In genomic region chr1:43119928-43120586, GRCh38 we compare ENCODE assay signal across 9 cellular contexts. TPM values are rescaled to one million over a fixed set of nuclear protein-coding genes. Genes with fewer than 3 reads are reported as not detected.
DNase-seq lines count a peak whose midpoint lies in the region; TF ChIP-seq lines count a peak whose summit lies in the region.
"Not testable (repeated sequence)": the region's sequence is repeated elsewhere in the genome, so short reads cannot be mapped to it uniquely, and the experiment has no call there.
"Had no signal": no experiment of that assay in that cellular context is flagged by ENCODE, and none has a peak within 500 bp of the region (broad histone marks: within the 10 kb centered on the region; RNA-seq: fewer than 3 reads in every experiment).

No MANE protein-coding gene starts in this region.

- H3K9me3 ChIP-seq in ectodermal cell (ENCODE audit: control insufficient read depth, low read length); iPS-18c (ENCODE audit: control insufficient read depth, insufficient read depth, low read length); neuron (ENCODE audit: low read length): not testable (repeated sequence)

- not testable (repeated sequence) for H3K4me1 ChIP-seq in ectodermal cell (ENCODE audit: control insufficient read depth, insufficient read depth, low read length); neuron (ENCODE audit: insufficient read depth, low read length)

- H3K4me3 ChIP-seq in ectodermal cell (ENCODE audit: insufficient read depth, low read depth, low read length) (peak overlapping the region; percentile 28), iPS-18c (ENCODE audit: insufficient read depth, low read depth, low read length) (peak overlapping the region; percentile 38; the same call in 1 of the 2 replicates), neuron (ENCODE audit: low read length) (peak overlapping the region; percentile 69)

- not testable (repeated sequence) for H3K9me3 Mint-ChIP-seq in activated CD4-positive, alpha-beta T cell treated with anti-CD3 and anti-CD28 coated beads, Interleukin-2, amount 10 ng/mL, durations not matched to agents 24 days and 14 days

- H3K27ac ChIP-seq in C4-2B, result peak overlapping the region; percentile 65
- H3K27ac ChIP-seq in ectodermal cell (ENCODE audit: insufficient read depth, low read depth, low read length, poor library complexity, severe bottlenecking), result not testable (repeated sequence)

- peak overlapping the region; percentile 75 for H2AFZ ChIP-seq in neuron (ENCODE audit: low read depth, low read length)

- CTCF ChIA-PET in HEK293T (lab: Yijun Ruan, JAX), result not testable (repeated sequence)

- H3K4me1 Mint-ChIP-seq in activated CD4-positive, alpha-beta T cell treated with anti-CD3 and anti-CD28 coated beads, Interleukin-2, amount 10 ng/mL, durations not matched to agents 24 days and 14 days, result not testable (repeated sequence)

- H3K36me3 Mint-ChIP-seq in activated CD4-positive, alpha-beta T cell treated with anti-CD3 and anti-CD28 coated beads, Interleukin-2, amount 10 ng/mL, durations not matched to agents 24 days and 14 days (ENCODE audit: low read depth), result not testable (repeated sequence)

- not testable (repeated sequence) for TF ChIP-seq CTCF in C4-2B (conservative IDR thresholded peaks at IDR 0.05)

- peak overlapping the region; percentile 15 for H3K4me3 Mint-ChIP-seq in activated CD4-positive, alpha-beta T cell treated with anti-CD3 and anti-CD28 coated beads, Interleukin-2, amount 10 ng/mL, durations not matched to agents 24 days and 14 days

- H3K27me3 ChIP-seq in ectodermal cell (ENCODE audit: control insufficient read depth, insufficient read depth, low read length, poor library complexity, severe bottlenecking); neuron (ENCODE audit: insufficient read depth, low read length): not testable (repeated sequence)

- not testable (repeated sequence) for DNase-seq in HEK293T (ENCODE audit: extremely low spot score); activated CD4-positive, alpha-beta T cell treated with anti-CD3 and anti-CD28 coated beads, Interleukin-2, amount 10 ng/mL, durations not matched to agents 24 days and 14 days
- DNase-seq in NCI-H1694 treated with DMSO at 0.1 percent for 48 hours (lab: John Stamatoyannopoulos, UW) (peak; percentile 19), NCI-H748 (lab: John Stamatoyannopoulos, UW; ENCODE audit: unreplicated experiment) (peak; percentile 95)

- WGBS in ectodermal cell, 2 experiments, result 54 to 58% methylated on average over 31 of the region's 35 CpGs

- POLR2A ChIA-PET in HEK293T (lab: Yijun Ruan, JAX), result not testable (repeated sequence)

- H3K27ac Mint-ChIP-seq in activated CD4-positive, alpha-beta T cell treated with anti-CD3 and anti-CD28 coated beads, Interleukin-2, amount 10 ng/mL, durations not matched to agents 24 days and 14 days, result not testable (repeated sequence)

- not testable (repeated sequence) for H3K36me3 ChIP-seq in ectodermal cell (ENCODE audit: control insufficient read depth, insufficient read depth, low read length); neuron (ENCODE audit: insufficient read depth, low read length)

- not testable (repeated sequence) for H3K27me3 Mint-ChIP-seq in activated CD4-positive, alpha-beta T cell treated with anti-CD3 and anti-CD28 coated beads, Interleukin-2, amount 10 ng/mL, durations not matched to agents 24 days and 14 days

- intact Hi-C loops in activated CD4-positive, alpha-beta T cell treated with anti-CD3 and anti-CD28 coated beads, Interleukin-2, amount 10 ng/mL, durations not matched to agents 24 days and 14 days (cut with micrococcal nuclease), result not testable (repeated sequence)

TF ChIP-seq in HEK293T, 16 proteins besides CTCF, POLR2A, EP300 and RAD21:
- peak; percentile 50 for TF ChIP-seq NFRKB (IDR thresholded peaks at IDR 0.05)
- peak; percentile 78 for TF ChIP-seq L3MBTL2 (conservative IDR thresholded peaks at IDR 0.05)
TF ChIP-seq in HEK293T: peak in this region for 2; not testable (repeated sequence) for 14.

RNA-seq across cellular contexts. Expression of gene EBNA1BP2, which starts 52.0 kb away (rescaled TPM):
- total RNA-seq in activated CD4-positive, alpha-beta T cell treated with anti-CD3 and anti-CD28 coated beads, Interleukin-2, amount 10 ng/mL, durations not matched to agents 24 days and 14 days, result 134 and 135 TPM in 2 replicates
- polyA plus RNA-seq in ectodermal cell (2013, experiment 1 of 4), result 72.6 TPM
- 65.3 TPM for polyA plus RNA-seq in ectodermal cell (2013, experiment 2 of 4)
- polyA plus RNA-seq in ectodermal cell (2013, experiment 3 of 4), result 65.6 TPM
- 68.2 TPM for polyA plus RNA-seq in ectodermal cell (2013, experiment 4 of 4)

RNA-seq across cellular contexts. Expression of gene CFAP57, which starts 52.1 kb away (rescaled TPM):
- total RNA-seq in activated CD4-positive, alpha-beta T cell treated with anti-CD3 and anti-CD28 coated beads, Interleukin-2, amount 10 ng/mL, durations not matched to agents 24 days and 14 days, result 0.40 TPM in 1 of 2 replicates, not detected in the other
- 2.0 TPM for polyA plus RNA-seq in ectodermal cell (2013, experiment 1 of 4)
- polyA plus RNA-seq in ectodermal cell (2013, experiment 2 of 4), result 1.8 TPM
- 1.2 TPM for polyA plus RNA-seq in ectodermal cell (2013, experiment 3 of 4)
- polyA plus RNA-seq in ectodermal cell (2013, experiment 4 of 4), result 2.0 TPM
- total RNA-seq: CD4-positive, CD25-positive, alpha-beta regulatory T cell had no signal
